Comparison of ENCODE assay signal across 23 cellular contexts in the genomic region with DNA sequence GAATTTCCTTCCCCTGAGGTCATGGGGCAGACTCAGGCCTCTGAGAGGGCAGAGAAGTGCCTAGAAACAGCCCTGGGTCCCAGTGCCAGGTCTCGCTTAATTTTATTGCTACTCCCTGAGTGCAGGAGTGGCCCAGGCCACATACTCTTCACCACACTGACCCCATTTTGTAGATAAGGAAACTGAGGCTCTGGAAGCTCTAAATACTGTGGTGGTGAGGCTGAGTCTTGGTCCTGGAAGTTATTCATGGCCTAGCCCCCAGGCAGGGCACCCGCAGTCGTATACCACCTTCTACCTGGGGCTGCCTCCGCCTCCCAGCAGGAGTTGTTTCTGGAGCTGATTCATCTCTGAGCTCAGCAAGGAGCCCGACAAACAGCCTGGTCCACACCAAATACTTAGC. TPM values are rescaled to one million over a fixed set of nuclear protein-coding genes. Genes with fewer than 3 reads are reported as not detected.
"Had no signal": no experiment of that assay in that cellular context is flagged by ENCODE, and none has a peak within 500 bp of the region (broad histone marks: within the 10 kb centered on the region; RNA-seq: fewer than 3 reads in every experiment).

No MANE protein-coding gene starts in this region.

- ATAC-seq: Panc1 had no signal

- H3K36me3 ChIP-seq: SJSA1 had no signal

- H3K4me1 ChIP-seq: SJSA1 had no signal

- H3K27ac ChIP-seq: KMS-11, RWPE1, SJSA1, SK-N-MC had no signal

- H3K9me3 ChIP-seq: SJSA1 had no signal

- H3K4me2 ChIP-seq: KMS-11 had no signal

- H3K4me3 ChIP-seq: SJSA1, SK-N-MC had no signal

- DNase-seq: MV-4-11, NCI-H1048, NCI-H1105, NCI-H1417, NCI-H1436 treated with DMSO at 0.1 percent for 48 hours, NCI-H1694, NCI-H187 treated with DMSO at 0.1 percent for 48 hours, NCI-H2029 treated with DMSO at 0.1 percent for 48 hours, NCI-H2171 treated with DMSO at 0.1 percent for 48 hours, NCI-H2227 treated with DMSO at 0.1 percent for 48 hours, NCI-H526 treated with DMSO at 0.1 percent for 48 hours, NCI-H774, SIG-M5 had no signal

- H3K9ac ChIP-seq: KMS-11 had no signal

RNA-seq across cellular contexts. Expression of gene ATP2B2, which starts 9.8 kb away (rescaled TPM):
- total RNA-seq: HT-29, LHCN-M2, MCF 10A, NCI-H460, PC-3, SJSA1 had no signal
